In genomic region chr16:3171855-3172593, GRCh38 we compare ENCODE assay signal across 9 cellular contexts. TPM values are rescaled to one million over a fixed set of nuclear protein-coding genes. Genes with fewer than 3 reads are reported as not detected.
DNase-seq lines count a peak whose midpoint lies in the region; ATAC-seq, FAIRE-seq and TF ChIP-seq lines count a peak whose summit lies in the region.
"Had no signal": no experiment of that assay in that cellular context is flagged by ENCODE, and none has a peak within 500 bp of the region (broad histone marks: within the 10 kb centered on the region; RNA-seq: fewer than 3 reads in every experiment).

No MANE protein-coding gene starts in this region.

- DNase-seq in ELR (ENCODE audit: low read depth), result peak; percentile 68
- peak; percentile 71 for DNase-seq in LHCN-M2 (ENCODE audit: low read depth)
- peak; percentile 46 for DNase-seq in activated naive CD4-positive, alpha-beta T cell treated with anti-CD3 and anti-CD28 coated beads, Interleukin-2, amount 50 U/mL, for 16 hours
- DNase-seq in naive thymus-derived CD8-positive, alpha-beta T cell, result peak in 3 of 10 donors; percentile 45 to 51 (median 51)
- no peak for DNase-seq in right atrium auricular region (ENCODE audit: low spot score)
- DNase-seq in urothelium cell line (ENCODE audit: low spot score), result no peak
- no peak for DNase-seq in pancreas
- DNase-seq: amygdala had no signal

- no peak for TF ChIP-seq CTCF in right atrium auricular region (IDR thresholded peaks at IDR 0.05)
- no peak for TF ChIP-seq CTCF in pancreas (IDR thresholded peaks at IDR 0.05)

- no peaks in the 10 kb centered on the region for H3K36me3 Mint-ChIP-seq in naive thymus-derived CD8-positive, alpha-beta T cell

- H3K4me3 Mint-ChIP-seq in naive thymus-derived CD8-positive, alpha-beta T cell, result peak overlapping the region; percentile 74 to 89 (median 84)

- H3K4me1 ChIP-seq in right atrium auricular region (peaks cover 0 to 35% of the 10 kb centered on the region in 2 donors), pancreas (peaks cover 0 to 4% (median 3%) of the 10 kb centered on the region in 3 donors)

- peaks cover 25 to 52% (median 42%) of the 10 kb centered on the region in 5 donors for H3K27me3 Mint-ChIP-seq in naive thymus-derived CD8-positive, alpha-beta T cell

- 10 to 12% methylated on average over 41 of the region's 41 CpGs for WGBS in pancreas, 2 donors

- POLR2A ChIA-PET in naive thymus-derived CD8-positive, alpha-beta T cell (lab: Charles Lee), result interaction anchor here (0.6 to 5.5 kb wide), 15 partner anchors 11 to 336 kb away, joined by 3 to 28 read pairs (median 5); partner anchors contain the start of genes CLUAP1, ZNF200 and ZNF213

- H3K27ac ChIP-seq in right atrium auricular region (no peak overlapping the region), pancreas (no peak overlapping the region)

- peaks cover 20 to 38% (median 34%) of the 10 kb centered on the region in 4 donors for H3K4me1 Mint-ChIP-seq in naive thymus-derived CD8-positive, alpha-beta T cell

- H3K27me3 ChIP-seq in right atrium auricular region (peaks cover 48 to 70% of the 10 kb centered on the region in 2 donors), pancreas (peaks cover 0 to 68% (median 12%) of the 10 kb centered on the region in 4 donors)

- no peaks in the 10 kb centered on the region for H3K36me3 ChIP-seq in right atrium auricular region
- H3K36me3 ChIP-seq in pancreas, result no peaks in the 10 kb centered on the region

- no peak for FAIRE-seq in urothelium cell line (lab: Jason Lieb, UNC)
- no peak for FAIRE-seq in pancreas (lab: Jason Lieb, UNC)

- H3K9me3 Mint-ChIP-seq in naive thymus-derived CD8-positive, alpha-beta T cell, result no peaks in the 10 kb centered on the region

- peak; percentile 3 to 48 for ATAC-seq in naive thymus-derived CD8-positive, alpha-beta T cell
- ATAC-seq in esophagus mucosa, result no peak
- no peak for ATAC-seq in pancreas

- peak overlapping the region in 7 of 10 donors; percentile 12 to 88 (median 58) for H3K27ac Mint-ChIP-seq in naive thymus-derived CD8-positive, alpha-beta T cell

- H3K9me3 ChIP-seq in right atrium auricular region (no peaks in the 10 kb centered on the region), pancreas (no peaks in the 10 kb centered on the region)

- H3K4me3 ChIP-seq in right atrium auricular region (no peak overlapping the region), pancreas (no peak overlapping the region)

- intact Hi-C loops in pancreas (cut with DNase I), result no loop called here

RNA-seq across cellular contexts. Expression of gene OR1F1, which starts 16.0 kb away (rescaled TPM):
- total RNA-seq in LHCN-M2 (2014; rRNA removed) (not detected in 2 replicates), right atrium auricular region (not detected), esophagus mucosa (not detected), pancreas (not detected)
- polyA plus RNA-seq in LHCN-M2 (2012), result not detected
- total RNA-seq in naive thymus-derived CD8-positive, alpha-beta T cell, result not detected
- polyA plus RNA-seq in naive thymus-derived CD8-positive, alpha-beta T cell, result not detected
- polyA plus RNA-seq in pancreas, result not detected

RNA-seq across cellular contexts. Expression of gene ZNF213, which starts 37.2 kb away (rescaled TPM):
- 4.6 and 4.7 TPM in 2 replicates for total RNA-seq in LHCN-M2 (2014; rRNA removed)
- polyA plus RNA-seq in LHCN-M2 (2012), result 7.4 TPM
- total RNA-seq in naive thymus-derived CD8-positive, alpha-beta T cell, result 1 to 10 TPM; 8.9 to 9.2 TPM
- polyA plus RNA-seq in naive thymus-derived CD8-positive, alpha-beta T cell, result 1 to 10 TPM in 1 of 3 donors, under 1 TPM in 2; 0.27 to 2.5 (median 0.90) TPM
- total RNA-seq in right atrium auricular region, result 1 to 10 TPM; 7.3 to 7.9 TPM
- total RNA-seq in esophagus mucosa, result 9.7 TPM
- total RNA-seq in pancreas, result 1 to 10 TPM; 5.0 to 8.8 (median 6.7) TPM
- 1 to 10 TPM; 5.8 to 7.5 TPM for polyA plus RNA-seq in pancreas

RNA-seq across cellular contexts. Expression of gene ZNF205, which starts 59.6 kb away (rescaled TPM):
- total RNA-seq in LHCN-M2 (2014; rRNA removed), result 17.0 and 19.2 TPM in 2 replicates
- polyA plus RNA-seq in LHCN-M2 (2012), result 7.7 TPM
- not detected for total RNA-seq in naive thymus-derived CD8-positive, alpha-beta T cell
- not detected for polyA plus RNA-seq in naive thymus-derived CD8-positive, alpha-beta T cell
- 10 to 100 TPM; 10.5 to 12.4 TPM for total RNA-seq in right atrium auricular region
- total RNA-seq in esophagus mucosa, result 5.6 TPM
- 1 to 10 TPM; 6.5 to 10.0 (median 8.0) TPM for total RNA-seq in pancreas
- 10 to 100 TPM; 22.4 to 43.3 TPM for polyA plus RNA-seq in pancreas

Comparison
In these comparisons a context has a peak if more than half of its experiments do, and no peak if none do; other contexts are left out.
1. DNase-seq: peak in ELR (single experiment), LHCN-M2 (single experiment) and activated naive CD4-positive, alpha-beta T cell treated with anti-CD3 and anti-CD28 coated beads, Interleukin-2, amount 50 U/mL, for 16 hours (single experiment); none in right atrium auricular region (single experiment), urothelium cell line (single experiment) and pancreas (0 of 6).
2. ATAC-seq: peak in naive thymus-derived CD8-positive, alpha-beta T cell (2 of 2); none in esophagus mucosa (single experiment) and pancreas (0 of 4).